ENCODE assay signal across 9 cellular contexts in the genomic region with DNA sequence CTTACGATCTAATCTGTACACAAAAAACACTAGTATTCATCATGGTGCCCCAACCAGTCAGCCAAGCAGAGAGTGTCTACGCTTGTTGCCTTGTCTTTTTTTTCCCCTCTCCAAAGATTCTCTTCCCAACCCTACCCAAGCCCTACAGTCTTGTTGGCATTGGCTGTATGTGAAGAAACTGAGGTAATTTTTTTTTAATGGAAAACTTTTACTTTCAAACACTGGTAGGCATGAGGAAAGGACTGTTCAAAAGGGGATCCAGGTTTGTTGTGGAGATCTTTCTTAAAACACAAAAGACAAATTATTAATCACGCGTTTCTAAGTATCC.
DNase-seq lines count a peak whose midpoint lies in the region; ATAC-seq and TF ChIP-seq lines count a peak whose summit lies in the region.
"Had no signal": no experiment of that assay in that cellular context is flagged by ENCODE, and none has a peak within 500 bp of the region (broad histone marks: within the 10 kb centered on the region; RNA-seq: fewer than 3 reads in every experiment).

No MANE protein-coding gene starts in this region.

- peak overlapping the region; percentile 64 for H3K27ac Mint-ChIP-seq in activated T-helper 17 cell treated with anti-CD3 and anti-CD28 coated beads, Interleukin-2, amount 50 U/mL, for 72 hours
- peak overlapping the region; percentile 92 for H3K27ac Mint-ChIP-seq in memory B cell

- ATAC-seq in activated T-helper 17 cell treated with anti-CD3 and anti-CD28 coated beads, Interleukin-2, amount 50 U/mL, for 72 hours (replicated peaks), result no peak
- ATAC-seq in memory B cell (ENCODE audit: low read depth) (no peak), GM21576 (IDR thresholded peaks at IDR 0.05; ENCODE audit: unreplicated experiment) (no peak)

- no peaks in the 10 kb centered on the region for H3K27me3 Mint-ChIP-seq in activated T-helper 17 cell treated with anti-CD3 and anti-CD28 coated beads, Interleukin-2, amount 50 U/mL, for 72 hours
- no peaks in the 10 kb centered on the region for H3K27me3 Mint-ChIP-seq in memory B cell

- peaks cover 4% of the 10 kb centered on the region for H3K4me1 ChIP-seq in ACC112 (ENCODE audit: control insufficient read depth, insufficient read depth, low read length, unreplicated experiment)

- H3K4me1 Mint-ChIP-seq in activated T-helper 17 cell treated with anti-CD3 and anti-CD28 coated beads, Interleukin-2, amount 50 U/mL, for 72 hours, result peaks cover 35% of the 10 kb centered on the region
- H3K4me1 Mint-ChIP-seq in memory B cell, result peaks cover 24% of the 10 kb centered on the region

- peak overlapping the region; percentile 91 for H3K4me3 ChIP-seq in ACC112 (ENCODE audit: low read depth, low read length)
- peak overlapping the region; percentile 54; the same call in 1 of the 2 replicates for H3K4me3 ChIP-seq in H7 (ENCODE audit: insufficient read depth, low read depth, low read length)

- POLR2A ChIA-PET in HEK293T (lab: Yijun Ruan, JAX), result no interaction called here

- no peak overlapping the region for H2AFZ ChIP-seq in ACC112 (ENCODE audit: low read length, unreplicated experiment)

- peaks cover 7% of the 10 kb centered on the region for H3K36me3 Mint-ChIP-seq in activated T-helper 17 cell treated with anti-CD3 and anti-CD28 coated beads, Interleukin-2, amount 50 U/mL, for 72 hours (ENCODE audit: low read depth)
- no peaks in the 10 kb centered on the region for H3K36me3 Mint-ChIP-seq in memory B cell

- DNase-seq in H7 (no peak), memory B cell (ENCODE audit: low spot score in 2 of 2) (no peak), activated gamma-delta T cell treated with Interleukin-2 at 50 U/mL for 16 hours (no peak), HEK293T (ENCODE audit: extremely low spot score) (no peak)
- DNase-seq in central memory CD4-positive, alpha-beta T cell, result no peak
- DNase-seq: WERI-Rb-1 had no signal

- H3K9me3 Mint-ChIP-seq in activated T-helper 17 cell treated with anti-CD3 and anti-CD28 coated beads, Interleukin-2, amount 50 U/mL, for 72 hours, result no peaks in the 10 kb centered on the region
- no peaks in the 10 kb centered on the region for H3K9me3 Mint-ChIP-seq in memory B cell

- peak overlapping the region; percentile 60 for H3K4me3 Mint-ChIP-seq in activated T-helper 17 cell treated with anti-CD3 and anti-CD28 coated beads, Interleukin-2, amount 50 U/mL, for 72 hours
- H3K4me3 Mint-ChIP-seq in memory B cell, result peak overlapping the region; percentile 80

- no peaks in the 10 kb centered on the region for H3K79me2 ChIP-seq in ACC112 (ENCODE audit: control insufficient read depth, insufficient read depth, low read length, unreplicated experiment)

- H3K27me3 ChIP-seq in ACC112 (ENCODE audit: insufficient read depth, low read length) (no peaks in the 10 kb centered on the region), H7 (ENCODE audit: control insufficient read depth, insufficient read depth, low read length) (no peaks in the 10 kb centered on the region; the same call in 1 of the 2 replicates)

- H3K27ac ChIP-seq in ACC112 (ENCODE audit: low read depth, low read length), result no peak overlapping the region
- H3K27ac ChIP-seq: WERI-Rb-1 had no signal

- CTCF ChIA-PET in HEK293T (lab: Yijun Ruan, JAX), result no interaction called here

- H3K36me3 ChIP-seq in ACC112 (ENCODE audit: insufficient read depth, low read length), result no peaks in the 10 kb centered on the region
- no peaks in the 10 kb centered on the region for H3K36me3 ChIP-seq in H7 (replicated peaks; ENCODE audit: control insufficient read depth, insufficient read depth, low read length)
- H3K36me3 ChIP-seq: WERI-Rb-1 had no signal

TF ChIP-seq in HEK293T, 16 proteins besides CTCF, POLR2A, EP300 and RAD21:
- no peak for TF ChIP-seq ARNT (IDR thresholded peaks at IDR 0.05)
- no peak for TF ChIP-seq SP1 (IDR thresholded peaks at IDR 0.05)
- TF ChIP-seq TARDBP (IDR thresholded peaks at IDR 0.05), result no peak
